15 cellular contexts compared by ENCODE assay signal in the genomic region with DNA sequence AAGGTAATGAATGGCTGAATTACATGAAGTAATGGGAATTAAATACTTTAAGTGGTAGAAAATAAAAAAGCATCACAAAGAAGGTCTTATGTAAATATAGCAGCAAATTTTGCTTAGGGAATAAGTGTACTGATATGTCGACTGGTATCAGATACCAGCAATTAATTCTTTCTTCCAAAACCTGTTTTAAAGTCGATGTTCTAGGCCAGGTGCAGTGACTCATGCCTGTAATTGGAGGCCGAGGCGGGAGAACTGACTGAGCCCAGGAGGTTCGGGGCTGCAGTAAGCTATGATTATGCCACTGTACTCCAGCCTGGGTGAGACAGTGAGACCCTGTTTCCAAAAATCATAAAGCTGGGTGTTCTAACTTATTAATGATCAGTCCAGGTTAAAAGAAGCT. TPM values are rescaled to one million over a fixed set of nuclear protein-coding genes. Genes with fewer than 3 reads are reported as not detected.
A peak's percentile ranks its signal among the peaks of the same experiment; 100 is the strongest.
DNase-seq lines count a peak whose midpoint lies in the region; ATAC-seq, FAIRE-seq and TF ChIP-seq lines count a peak whose summit lies in the region.
"Had no signal": no experiment of that assay in that cellular context is flagged by ENCODE, and none has a peak within 500 bp of the region (broad histone marks: within the 10 kb centered on the region; RNA-seq: fewer than 3 reads in every experiment).

No MANE protein-coding gene starts in this region.

- TF ChIP-seq RAD21 in HCT116 (IDR thresholded peaks at IDR 0.05; ENCODE audit: low read depth) = no peak

- H3K79me2 ChIP-seq in HCT116 (ENCODE audit: insufficient read depth, low read length) = peaks cover 99% of the 10 kb centered on the region

- H3K36me3 ChIP-seq in HCT116 (ENCODE audit: control insufficient read depth in 1 of 2, insufficient read depth in 2 of 2, low read length in 2 of 2) = 0 out of 4 replicates have a peak, but pooled peaks cover 0 to 4% of the 10 kb centered on the region in 2 experiments
- peaks cover 0 to 12% of the 10 kb centered on the region in 2 donors for H3K36me3 ChIP-seq in left lung

- no peak overlapping the region for H2AFZ ChIP-seq in HCT116 (ENCODE audit: low read depth, low read length, poor library complexity, severe bottlenecking)
- H2AFZ ChIP-seq: parathyroid adenoma had no signal

- H3K9me3 ChIP-seq in HCT116 (ENCODE audit: control insufficient read depth in 1 of 2, insufficient read depth in 1 of 2, low read depth in 1 of 2, low read length in 2 of 2) = no peaks in the 10 kb centered on the region
- H3K9me3 ChIP-seq in left lung = no peaks in the 10 kb centered on the region

- peak overlapping the region; percentile 57 for H3K4me2 ChIP-seq in HCT116 (ENCODE audit: low read length)
- H3K4me2 ChIP-seq: BLaER1 had no signal

- TF ChIP-seq POLR2A in HCT116 (IDR thresholded peaks at IDR 0.05; ENCODE audit: borderline replicate concordance, extremely low read depth, insufficient read depth, insufficient read length) (no peak), GM12891 (IDR thresholded peaks at IDR 0.05; ENCODE audit: low read depth, low read length) (no peak)

- TF ChIP-seq CTCF in HCT116 (IDR thresholded peaks at IDR 0.05 in 2 of 3, conservative IDR thresholded peaks at IDR 0.05 in 1 of 3; ENCODE audit: borderline replicate concordance in 1 of 3, insufficient read depth in 1 of 3, low read depth in 2 of 3, low read length in 2 of 3) (no peak), left lung (IDR thresholded peaks at IDR 0.05) (no peak)

- ATAC-seq in HCT116 (peak; percentile 78), left lung (no peak)
- ATAC-seq: GM12878, T-helper 17 cell had no signal

- DNase-seq in COR-L47 (lab: John Stamatoyannopoulos, UW) = peak; percentile 21
- DNase-seq in HCT116 (ENCODE audit: low read depth, low spot score) = peak; percentile 33
- DNase-seq in NCI-H69 (lab: John Stamatoyannopoulos, UW) = peak; percentile 61
- DNase-seq in left kidney (ENCODE audit: low read depth, low spot score) = peak; percentile 7
- DNase-seq in kidney glomerular epithelial cell (lab: John Stamatoyannopoulos, UW) = no peak
- DNase-seq in left lung = no peak
- no peak for DNase-seq in GM12891 (ENCODE audit: insufficient read length, low spot score)
- DNase-seq: cerebellar nuclear complex, NCI-H526 treated with DMSO at 0.1 percent for 48 hours, substantia nigra, T-helper 17 cell had no signal

- no peaks in the 10 kb centered on the region for H3K9me2 ChIP-seq in HCT116 (ENCODE audit: insufficient read depth)

- RAD21 ChIA-PET in HCT116 (lab: Charles Lee; ENCODE audit: low non-redundant PET in 1 of 2, low total read pairs in 2 of 2, uncharacterized antibody in 2 of 2, unreplicated experiment in 2 of 2) = no interaction called here

- H3K27me3 ChIP-seq in HCT116 (ENCODE audit: insufficient read depth, low read length) (no peaks in the 10 kb centered on the region), left lung (no peaks in the 10 kb centered on the region)
- H3K27me3 ChIP-seq: BLaER1 had no signal

- peak overlapping the region; percentile 22; the same call in 1 of the 2 replicates for H3K27ac ChIP-seq in HCT116 (ENCODE audit: low read depth, low read length)
- H3K27ac ChIP-seq in left lung = no peak overlapping the region
- H3K27ac ChIP-seq: BLaER1, parathyroid adenoma had no signal

- POLR2A ChIA-PET in HCT116 (lab: Charles Lee) = no interaction called here

- BruUV-seq in HCT116 (replicated peaks; lab: Mats Ljungman, UMichigan) = no TSS peak

- intact Hi-C loops in HCT116 (cut with micrococcal nuclease) (no loop called here), left lung (cut with DNase I) (no loop called here)

- no peak for FAIRE-seq in GM12891 (lab: Jason Lieb, UNC)
- FAIRE-seq: endometrium, GM12878 had no signal

- H3K4me1 ChIP-seq in HCT116 (ENCODE audit: control insufficient read depth in 1 of 2, insufficient read depth in 2 of 2, low read length in 2 of 2) = peaks cover 28 to 55% of the 10 kb centered on the region in 2 experiments
- H3K4me1 ChIP-seq in left lung = peaks cover 0 to 51% of the 10 kb centered on the region in 2 donors

- H4K20me1 ChIP-seq in HCT116 (ENCODE audit: insufficient read depth) = peaks cover 60% of the 10 kb centered on the region

- CTCF ChIA-PET in HCT116 (lab: Charles Lee) = no interaction called here

- H3K4me3 ChIP-seq in HCT116 (replicated peaks in 1 of 2; ENCODE audit: low read depth in 1 of 2, low read length in 2 of 2) (no peak overlapping the region), left lung (no peak overlapping the region)
- H3K4me3 ChIP-seq: BLaER1, GM12878 had no signal

- H3K9ac ChIP-seq in HCT116 (ENCODE audit: low read length) = 0 out of 2 replicates have a peak overlapping the region, but pooled peaks have one; percentile 8
- H3K9ac ChIP-seq: BLaER1, parathyroid adenoma had no signal

TF ChIP-seq in HCT116, 20 proteins besides CTCF, POLR2A, EP300 and RAD21 (continues in another document):
- TF ChIP-seq FOSL1 (IDR thresholded peaks at IDR 0.05; ENCODE audit: low read depth) = peak; percentile 59
- TF ChIP-seq EZH2phosphoT487 (IDR thresholded peaks at IDR 0.05; ENCODE audit: borderline replicate concordance) = no peak
- no peak for TF ChIP-seq SIN3A (IDR thresholded peaks at IDR 0.05; ENCODE audit: low read depth)
- no peak for TF ChIP-seq SRF (IDR thresholded peaks at IDR 0.05; ENCODE audit: low read depth)
- TF ChIP-seq REST (IDR thresholded peaks at IDR 0.05; ENCODE audit: low read depth) = no peak
- no peak for TF ChIP-seq TCF7L2 (IDR thresholded peaks at IDR 0.05; ENCODE audit: borderline replicate concordance, extremely low read depth, insufficient read depth, insufficient read length)
- TF ChIP-seq JUND (IDR thresholded peaks at IDR 0.05) = peak; percentile 63
- no peak for TF ChIP-seq EGR1 (IDR thresholded peaks at IDR 0.05; ENCODE audit: low read depth)

TF ChIP-seq in GM12891, 5 proteins besides CTCF, POLR2A, EP300 and RAD21:
- TF ChIP-seq SPI1 (IDR thresholded peaks at IDR 0.05; ENCODE audit: low read depth, low read length) (no peak), POU2F2 (IDR thresholded peaks at IDR 0.05; ENCODE audit: low read depth, low read length) (no peak), POLR2AphosphoS5 (IDR thresholded peaks at IDR 0.05; ENCODE audit: low read depth, low read length) (no peak), PAX5 (IDR thresholded peaks at IDR 0.05; ENCODE audit: insufficient read depth, low read length, severe bottlenecking) (no peak), TAF1 (IDR thresholded peaks at IDR 0.05; ENCODE audit: low read depth, low read length) (no peak)

RNA-seq across cellular contexts. Expression of gene SP3, which starts 30.3 kb away (rescaled TPM):
- total RNA-seq in HCT116 (2021; ENCODE audit: unreplicated experiment) (98.0 TPM), left lung (10 to 100 TPM; 69.0 to 84.3 TPM)
- polyA plus RNA-seq in HCT116 (2012) = 28.9 and 39.2 TPM in 2 replicates
- 19.9 TPM for polyA plus RNA-seq in GM12891 (2012; ENCODE audit: low read depth, missing spikeins)

Comparison
In these comparisons a context has a peak if more than half of its experiments do, and no peak if none do; other contexts are left out.
1. DNase-seq: peak in COR-L47 (single experiment), HCT116 (single experiment), NCI-H69 (single experiment) and left kidney (single experiment); none in kidney glomerular epithelial cell (single experiment), left lung (0 of 2) and GM12891 (single experiment).